In the genomic region with DNA sequence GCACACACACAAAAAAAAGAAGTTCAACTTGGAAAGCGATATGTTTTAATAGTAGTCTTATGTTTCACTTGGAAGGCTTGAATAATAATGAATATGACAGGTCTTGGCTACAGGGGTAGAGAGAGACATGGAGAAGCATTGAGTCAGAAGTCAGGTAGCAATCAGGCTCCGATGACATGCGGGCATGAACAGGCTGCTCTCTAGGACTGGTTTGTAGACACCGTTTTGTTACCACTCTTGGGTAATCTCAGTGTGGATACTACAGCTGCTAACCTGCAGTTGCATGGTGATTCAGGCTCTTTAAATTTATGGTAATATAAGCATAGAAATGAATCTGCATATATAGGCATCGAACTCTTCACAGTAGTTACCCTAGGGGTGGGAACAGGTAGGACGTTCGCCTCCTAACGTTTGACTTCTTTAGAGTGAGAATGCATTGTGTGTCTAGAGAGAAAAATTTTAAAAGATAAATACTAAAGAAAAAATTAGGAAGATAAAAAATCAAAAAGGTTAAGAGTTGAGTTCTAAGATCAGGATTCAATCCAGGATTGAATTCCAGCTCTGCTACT, we compare ENCODE assay signal across 1 cellular context.
TF ChIP-seq lines count a peak whose summit lies in the region.

No MANE protein-coding gene starts in this region.

TF ChIP-seq in GM23338, 12 proteins besides CTCF, POLR2A, EP300 and RAD21 (continued from another document):
- TF ChIP-seq, protein P1, sequence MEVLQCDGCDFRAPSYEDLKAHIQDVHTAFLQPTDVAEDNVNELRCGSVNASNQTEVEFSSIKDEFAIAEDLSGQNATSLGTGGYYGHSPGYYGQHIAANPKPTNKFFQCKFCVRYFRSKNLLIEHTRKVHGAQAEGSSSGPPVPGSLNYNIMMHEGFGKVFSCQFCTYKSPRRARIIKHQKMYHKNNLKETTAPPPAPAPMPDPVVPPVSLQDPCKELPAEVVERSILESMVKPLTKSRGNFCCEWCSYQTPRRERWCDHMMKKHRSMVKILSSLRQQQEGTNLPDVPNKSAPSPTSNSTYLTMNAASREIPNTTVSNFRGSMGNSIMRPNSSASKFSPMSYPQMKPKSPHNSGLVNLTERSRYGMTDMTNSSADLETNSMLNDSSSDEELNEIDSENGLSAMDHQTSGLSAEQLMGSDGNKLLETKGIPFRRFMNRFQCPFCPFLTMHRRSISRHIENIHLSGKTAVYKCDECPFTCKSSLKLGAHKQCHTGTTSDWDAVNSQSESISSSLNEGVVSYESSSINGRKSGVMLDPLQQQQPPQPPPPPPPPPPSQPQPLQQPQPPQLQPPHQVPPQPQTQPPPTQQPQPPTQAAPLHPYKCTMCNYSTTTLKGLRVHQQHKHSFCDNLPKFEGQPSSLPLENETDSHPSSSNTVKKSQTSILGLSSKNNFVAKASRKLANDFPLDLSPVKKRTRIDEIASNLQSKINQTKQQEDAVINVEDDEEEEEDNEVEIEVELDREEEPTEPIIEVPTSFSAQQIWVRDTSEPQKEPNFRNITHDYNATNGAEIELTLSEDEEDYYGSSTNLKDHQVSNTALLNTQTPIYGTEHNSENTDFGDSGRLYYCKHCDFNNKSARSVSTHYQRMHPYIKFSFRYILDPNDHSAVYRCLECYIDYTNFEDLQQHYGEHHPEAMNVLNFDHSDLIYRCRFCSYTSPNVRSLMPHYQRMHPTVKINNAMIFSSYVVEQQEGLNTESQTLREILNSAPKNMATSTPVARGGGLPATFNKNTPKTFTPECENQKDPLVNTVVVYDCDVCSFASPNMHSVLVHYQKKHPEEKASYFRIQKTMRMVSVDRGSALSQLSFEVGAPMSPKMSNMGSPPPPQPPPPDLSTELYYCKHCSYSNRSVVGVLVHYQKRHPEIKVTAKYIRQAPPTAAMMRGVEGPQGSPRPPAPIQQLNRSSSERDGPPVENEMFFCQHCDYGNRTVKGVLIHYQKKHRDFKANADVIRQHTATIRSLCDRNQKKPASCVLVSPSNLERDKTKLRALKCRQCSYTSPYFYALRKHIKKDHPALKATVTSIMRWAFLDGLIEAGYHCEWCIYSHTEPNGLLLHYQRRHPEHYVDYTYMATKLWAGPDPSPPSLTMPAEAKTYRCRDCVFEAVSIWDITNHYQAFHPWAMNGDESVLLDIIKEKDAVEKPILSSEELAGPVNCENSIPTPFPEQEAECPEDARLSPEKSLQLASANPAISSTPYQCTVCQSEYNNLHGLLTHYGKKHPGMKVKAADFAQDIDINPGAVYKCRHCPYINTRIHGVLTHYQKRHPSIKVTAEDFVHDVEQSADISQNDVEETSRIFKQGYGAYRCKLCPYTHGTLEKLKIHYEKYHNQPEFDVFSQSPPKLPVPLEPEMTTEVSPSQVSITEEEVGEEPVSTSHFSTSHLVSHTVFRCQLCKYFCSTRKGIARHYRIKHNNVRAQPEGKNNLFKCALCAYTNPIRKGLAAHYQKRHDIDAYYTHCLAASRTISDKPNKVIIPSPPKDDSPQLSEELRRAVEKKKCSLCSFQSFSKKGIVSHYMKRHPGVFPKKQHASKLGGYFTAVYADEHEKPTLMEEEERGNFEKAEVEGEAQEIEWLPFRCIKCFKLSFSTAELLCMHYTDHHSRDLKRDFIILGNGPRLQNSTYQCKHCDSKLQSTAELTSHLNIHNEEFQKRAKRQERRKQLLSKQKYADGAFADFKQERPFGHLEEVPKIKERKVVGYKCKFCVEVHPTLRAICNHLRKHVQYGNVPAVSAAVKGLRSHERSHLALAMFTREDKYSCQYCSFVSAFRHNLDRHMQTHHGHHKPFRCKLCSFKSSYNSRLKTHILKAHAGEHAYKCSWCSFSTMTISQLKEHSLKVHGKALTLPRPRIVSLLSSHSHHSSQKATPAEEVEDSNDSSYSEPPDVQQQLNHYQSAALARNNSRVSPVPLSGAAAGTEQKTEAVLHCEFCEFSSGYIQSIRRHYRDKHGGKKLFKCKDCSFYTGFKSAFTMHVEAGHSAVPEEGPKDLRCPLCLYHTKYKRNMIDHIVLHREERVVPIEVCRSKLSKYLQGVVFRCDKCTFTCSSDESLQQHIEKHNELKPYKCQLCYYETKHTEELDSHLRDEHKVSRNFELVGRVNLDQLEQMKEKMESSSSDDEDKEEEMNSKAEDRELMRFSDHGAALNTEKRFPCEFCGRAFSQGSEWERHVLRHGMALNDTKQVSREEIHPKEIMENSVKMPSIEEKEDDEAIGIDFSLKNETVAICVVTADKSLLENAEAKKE (CRISPR knock-in tag; IDR thresholded peaks at IDR 0.05), result no peak
- TF ChIP-seq EZH2phosphoT487 (IDR thresholded peaks at IDR 0.05; ENCODE audit: unreplicated experiment) (no peak), ZNF331 (CRISPR knock-in tag; IDR thresholded peaks at IDR 0.05; ENCODE audit: low read depth) (no peak), CREB1 (CRISPR knock-in tag; IDR thresholded peaks at IDR 0.05; ENCODE audit: low read depth) (no peak), STAT1 (IDR thresholded peaks at IDR 0.05; ENCODE audit: unreplicated experiment) (no peak), POLR2AphosphoS5 (IDR thresholded peaks at IDR 0.05; ENCODE audit: low read depth) (no peak), EZH2 (IDR thresholded peaks at IDR 0.05; ENCODE audit: low read depth, unreplicated experiment) (no peak), ETS1 (IDR thresholded peaks at IDR 0.05) (no peak), ZNF114 (CRISPR knock-in tag; IDR thresholded peaks at IDR 0.05) (no peak)
- TF ChIP-seq, protein P2, sequence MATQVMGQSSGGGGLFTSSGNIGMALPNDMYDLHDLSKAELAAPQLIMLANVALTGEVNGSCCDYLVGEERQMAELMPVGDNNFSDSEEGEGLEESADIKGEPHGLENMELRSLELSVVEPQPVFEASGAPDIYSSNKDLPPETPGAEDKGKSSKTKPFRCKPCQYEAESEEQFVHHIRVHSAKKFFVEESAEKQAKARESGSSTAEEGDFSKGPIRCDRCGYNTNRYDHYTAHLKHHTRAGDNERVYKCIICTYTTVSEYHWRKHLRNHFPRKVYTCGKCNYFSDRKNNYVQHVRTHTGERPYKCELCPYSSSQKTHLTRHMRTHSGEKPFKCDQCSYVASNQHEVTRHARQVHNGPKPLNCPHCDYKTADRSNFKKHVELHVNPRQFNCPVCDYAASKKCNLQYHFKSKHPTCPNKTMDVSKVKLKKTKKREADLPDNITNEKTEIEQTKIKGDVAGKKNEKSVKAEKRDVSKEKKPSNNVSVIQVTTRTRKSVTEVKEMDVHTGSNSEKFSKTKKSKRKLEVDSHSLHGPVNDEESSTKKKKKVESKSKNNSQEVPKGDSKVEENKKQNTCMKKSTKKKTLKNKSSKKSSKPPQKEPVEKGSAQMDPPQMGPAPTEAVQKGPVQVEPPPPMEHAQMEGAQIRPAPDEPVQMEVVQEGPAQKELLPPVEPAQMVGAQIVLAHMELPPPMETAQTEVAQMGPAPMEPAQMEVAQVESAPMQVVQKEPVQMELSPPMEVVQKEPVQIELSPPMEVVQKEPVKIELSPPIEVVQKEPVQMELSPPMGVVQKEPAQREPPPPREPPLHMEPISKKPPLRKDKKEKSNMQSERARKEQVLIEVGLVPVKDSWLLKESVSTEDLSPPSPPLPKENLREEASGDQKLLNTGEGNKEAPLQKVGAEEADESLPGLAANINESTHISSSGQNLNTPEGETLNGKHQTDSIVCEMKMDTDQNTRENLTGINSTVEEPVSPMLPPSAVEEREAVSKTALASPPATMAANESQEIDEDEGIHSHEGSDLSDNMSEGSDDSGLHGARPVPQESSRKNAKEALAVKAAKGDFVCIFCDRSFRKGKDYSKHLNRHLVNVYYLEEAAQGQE (IDR thresholded peaks at IDR 0.05; ENCODE audit: unreplicated experiment), result no peak
